8 cellular contexts compared by ENCODE assay signal in the genomic region with DNA sequence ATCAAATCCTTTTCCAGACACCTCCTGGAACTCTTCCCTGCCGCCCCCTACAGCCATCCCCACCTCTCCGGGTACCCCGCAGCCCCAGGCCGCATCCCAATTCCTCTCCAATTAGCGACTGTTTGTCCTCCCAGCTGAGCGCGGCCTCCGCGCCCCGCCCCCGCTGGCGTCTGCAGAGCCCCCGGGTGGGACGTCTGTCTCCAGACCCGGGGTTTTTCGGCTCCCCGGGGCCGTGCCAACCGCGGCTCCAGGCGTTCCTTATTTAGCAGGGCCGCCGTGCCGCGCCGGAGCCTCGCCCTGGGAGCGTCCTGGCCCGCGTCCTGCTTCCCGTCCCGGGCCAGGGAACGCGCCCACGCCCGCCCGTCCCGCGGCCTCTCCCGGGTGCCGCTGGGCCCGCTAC. TPM values are rescaled to one million over a fixed set of nuclear protein-coding genes. Genes with fewer than 3 reads are reported as not detected.
A peak's percentile ranks its signal among the peaks of the same experiment; 100 is the strongest.
DNase-seq lines count a peak whose midpoint lies in the region; ATAC-seq and TF ChIP-seq lines count a peak whose summit lies in the region.
"Not testable (repeated sequence)": the region's sequence is repeated elsewhere in the genome, so short reads cannot be mapped to it uniquely, and the experiment has no call there.

No MANE protein-coding gene starts in this region.

- not testable (repeated sequence) for H3K4me1 ChIP-seq in osteoblast (ENCODE audit: insufficient read depth, low read length); testis

- peaks cover 23% of the 10 kb centered on the region for H3K79me2 ChIP-seq in osteoblast (ENCODE audit: insufficient read depth, low read length)

- H3K27ac ChIP-seq in KOPT-K1 (ENCODE audit: low read depth, low read length, poor library complexity, severe bottlenecking) = peak overlapping the region; percentile 22
- peak overlapping the region; percentile 39 for H3K27ac ChIP-seq in epithelial cell of prostate
- H3K27ac ChIP-seq in osteoblast (ENCODE audit: low read depth, low read length) = not testable (repeated sequence)
- H3K27ac ChIP-seq in testis = peak overlapping the region in 1 of 2 donors; percentile 87

- not testable (repeated sequence) for H3K4me2 ChIP-seq in osteoblast (ENCODE audit: insufficient read depth, low read length)

- H3K27me3 Mint-ChIP-seq in T-helper 2 cell treated with Interferon-gamma antibody and Interleukin-4, amounts not matched to agents 5 μg/mL and 100 μg/mL, for 36 hours (ENCODE audit: low read depth); activated naive CD8-positive, alpha-beta T cell treated with anti-CD3 and anti-CD28 coated beads, Interleukin-2, amount 10 ng/mL, durations not matched to agents 7 days and 5 days: not testable (repeated sequence)

- H3K36me3 Mint-ChIP-seq in T-helper 2 cell treated with Interferon-gamma antibody and Interleukin-4, amounts not matched to agents 5 μg/mL and 100 μg/mL, for 36 hours (ENCODE audit: low read depth); activated naive CD8-positive, alpha-beta T cell treated with anti-CD3 and anti-CD28 coated beads, Interleukin-2, amount 10 ng/mL, durations not matched to agents 7 days and 5 days: not testable (repeated sequence)

- intact Hi-C loops in testis (cut with DNase I; ENCODE audit: low total_unique reads) = not testable (repeated sequence)

- H3K4me3 Mint-ChIP-seq in T-helper 2 cell treated with Interferon-gamma antibody and Interleukin-4, amounts not matched to agents 5 μg/mL and 100 μg/mL, for 36 hours = peak overlapping the region; percentile 70
- H3K4me3 Mint-ChIP-seq in activated naive CD8-positive, alpha-beta T cell treated with anti-CD3 and anti-CD28 coated beads, Interleukin-2, amount 10 ng/mL, durations not matched to agents 7 days and 5 days = peak overlapping the region; percentile 86

- H2AFZ ChIP-seq in osteoblast (ENCODE audit: low read length) = not testable (repeated sequence)

- not testable (repeated sequence) for H3K4me1 Mint-ChIP-seq in T-helper 2 cell treated with Interferon-gamma antibody and Interleukin-4, amounts not matched to agents 5 μg/mL and 100 μg/mL, for 36 hours (ENCODE audit: low read depth); activated naive CD8-positive, alpha-beta T cell treated with anti-CD3 and anti-CD28 coated beads, Interleukin-2, amount 10 ng/mL, durations not matched to agents 7 days and 5 days

- not testable (repeated sequence) for ATAC-seq in activated naive CD8-positive, alpha-beta T cell treated with anti-CD3 and anti-CD28 coated beads, Interleukin-2, amount 10 ng/mL, durations not matched to agents 7 days and 5 days (ENCODE audit: low read depth)

- H3K9me3 ChIP-seq in KOPT-K1 (ENCODE audit: insufficient read depth, low read length, poor library complexity, severe bottlenecking); osteoblast (ENCODE audit: low read depth, low read length); testis: not testable (repeated sequence)

- H3K27ac Mint-ChIP-seq in T-helper 2 cell treated with Interferon-gamma antibody and Interleukin-4, amounts not matched to agents 5 μg/mL and 100 μg/mL, for 36 hours; activated naive CD8-positive, alpha-beta T cell treated with anti-CD3 and anti-CD28 coated beads, Interleukin-2, amount 10 ng/mL, durations not matched to agents 7 days and 5 days: not testable (repeated sequence)

- POLR2A ChIA-PET in activated naive CD8-positive, alpha-beta T cell treated with anti-CD3 and anti-CD28 coated beads, Interleukin-2, amount 10 ng/mL, durations not matched to agents 7 days and 5 days (lab: Charles Lee) = not testable (repeated sequence)

- TF ChIP-seq CTCF in kidney epithelial cell (IDR thresholded peaks at IDR 0.05; ENCODE audit: insufficient read depth, low read length, poor library complexity, severe bottlenecking); osteoblast (IDR thresholded peaks at IDR 0.05; ENCODE audit: extremely low read depth, low read depth, low read length); testis (IDR thresholded peaks at IDR 0.05): not testable (repeated sequence)

- 1% methylated on average over 12 to 17 of the region's 42 CpGs for WGBS in testis, 2 donors

- H3K4me3 ChIP-seq in kidney epithelial cell (ENCODE audit: low read depth, low read length) (peak overlapping the region; percentile 45), osteoblast (ENCODE audit: insufficient read depth, low read length) (peak overlapping the region; percentile 70), testis (peak overlapping the region; percentile 56 to 58)

- H3K9me3 Mint-ChIP-seq in T-helper 2 cell treated with Interferon-gamma antibody and Interleukin-4, amounts not matched to agents 5 μg/mL and 100 μg/mL, for 36 hours; activated naive CD8-positive, alpha-beta T cell treated with anti-CD3 and anti-CD28 coated beads, Interleukin-2, amount 10 ng/mL, durations not matched to agents 7 days and 5 days: not testable (repeated sequence)

- peak; percentile 33 for DNase-seq in CD1c-positive myeloid dendritic cell (ENCODE audit: extremely low spot score)
- DNase-seq in T-helper 2 cell treated with Interferon-gamma antibody and Interleukin-4, amounts not matched to agents 5 μg/mL and 100 μg/mL, for 36 hours (ENCODE audit: low spot score); activated naive CD8-positive, alpha-beta T cell treated with anti-CD3 and anti-CD28 coated beads, Interleukin-2, amount 10 ng/mL, durations not matched to agents 7 days and 5 days; epithelial cell of prostate (ENCODE audit: low read depth, low spot score); kidney epithelial cell (ENCODE audit: low read depth); osteoblast (ENCODE audit: insufficient read length, low spot score, missing footprints); testis: not testable (repeated sequence)

- not testable (repeated sequence) for TF ChIP-seq POLR2A in testis (IDR thresholded peaks at IDR 0.05)

- not testable (repeated sequence) for H4K20me1 ChIP-seq in osteoblast (ENCODE audit: insufficient read depth, low read length)

- not testable (repeated sequence) for H3K27me3 ChIP-seq in kidney epithelial cell (ENCODE audit: control insufficient read depth, insufficient read depth, low read length); osteoblast (ENCODE audit: insufficient read depth, low read length); testis

- H3K36me3 ChIP-seq in KOPT-K1 (ENCODE audit: insufficient read depth, low read length); kidney epithelial cell (ENCODE audit: control insufficient read depth, insufficient read depth, low read length); osteoblast (ENCODE audit: insufficient read depth, low read length); testis (ENCODE audit: low read depth, missing control alignments): not testable (repeated sequence)

RNA-seq across cellular contexts. Expression of a gene that starts 0.6 kb away (rescaled TPM):
- 10 to 100 TPM; 95.5 to 97.3 TPM for total RNA-seq in activated naive CD8-positive, alpha-beta T cell treated with anti-CD3 and anti-CD28 coated beads, Interleukin-2, amount 10 ng/mL, durations not matched to agents 7 days and 5 days
- total RNA-seq in kidney epithelial cell (85.6 and 102 TPM in 2 replicates), osteoblast (139 and 180 TPM in 2 replicates), testis (100 to 1,000 TPM; 323 to 337 TPM)
- polyA plus RNA-seq in testis (ENCODE audit: insufficient read depth, low read depth, low replicate concordance) = 83.4 TPM

RNA-seq across cellular contexts. Expression of a gene that starts 13.4 kb away (rescaled TPM):
- under 1 TPM; 0.40 to 0.69 TPM for total RNA-seq in activated naive CD8-positive, alpha-beta T cell treated with anti-CD3 and anti-CD28 coated beads, Interleukin-2, amount 10 ng/mL, durations not matched to agents 7 days and 5 days
- total RNA-seq in kidney epithelial cell = 0.54 and 0.68 TPM in 2 replicates
- 0.36 and 0.59 TPM in 2 replicates for total RNA-seq in osteoblast
- 1 to 10 TPM; 3.2 to 3.6 TPM for total RNA-seq in testis
- polyA plus RNA-seq in testis (ENCODE audit: insufficient read depth, low read depth, low replicate concordance) = 1.5 TPM

RNA-seq across cellular contexts. Expression of a gene that starts 20.5 kb away (rescaled TPM):
- 10 to 100 TPM; 50.2 to 51.8 TPM for total RNA-seq in activated naive CD8-positive, alpha-beta T cell treated with anti-CD3 and anti-CD28 coated beads, Interleukin-2, amount 10 ng/mL, durations not matched to agents 7 days and 5 days
- total RNA-seq in kidney epithelial cell (82.7 and 83.9 TPM in 2 replicates), osteoblast (49.5 and 56.1 TPM in 2 replicates), testis (10 to 100 TPM; 36.0 to 46.1 TPM)
- polyA plus RNA-seq in testis (ENCODE audit: insufficient read depth, low read depth, low replicate concordance) = 44.6 TPM
